In the genomic region with DNA sequence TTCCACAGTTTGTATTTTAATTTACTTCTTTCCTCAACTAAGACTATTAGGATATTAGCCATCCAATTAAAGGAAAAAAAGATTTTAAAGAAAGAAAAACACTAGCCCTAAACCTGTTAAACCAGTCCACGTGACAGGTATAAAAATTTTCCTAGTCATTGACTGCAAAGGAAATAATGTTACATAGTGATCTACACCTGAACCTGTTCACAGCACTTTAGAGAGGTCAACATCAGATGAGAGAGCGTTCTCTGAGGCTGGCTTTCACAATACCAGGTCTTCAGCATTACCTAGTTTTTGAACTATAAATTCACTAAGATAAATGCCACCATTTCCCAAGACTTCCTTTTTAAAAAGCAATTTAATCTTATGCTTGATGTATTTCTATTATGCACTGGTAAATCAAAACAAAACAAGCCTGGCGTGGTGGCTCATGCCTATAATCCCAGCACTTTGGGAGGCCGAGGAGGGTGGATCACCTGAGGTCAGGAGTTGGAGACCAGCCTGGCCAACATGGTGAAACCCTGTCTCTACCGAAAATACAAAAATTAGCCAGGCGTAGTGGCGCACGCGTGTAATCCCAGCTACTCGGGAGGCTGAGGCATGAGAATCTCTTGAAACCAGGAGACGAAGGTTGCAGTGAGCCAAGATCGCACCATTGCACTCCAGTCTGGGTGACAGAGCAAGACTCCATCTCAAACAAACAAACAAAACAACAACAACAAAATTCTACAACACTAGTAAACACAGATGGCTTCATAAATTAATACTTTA, we compare ENCODE assay signal across 11 cellular contexts. TPM values are rescaled to one million over a fixed set of nuclear protein-coding genes. Genes with fewer than 3 reads are reported as not detected.
DNase-seq lines count a peak whose midpoint lies in the region; ATAC-seq and TF ChIP-seq lines count a peak whose summit lies in the region.
"Not testable (repeated sequence)": the region's sequence is repeated elsewhere in the genome, so short reads cannot be mapped to it uniquely, and the experiment has no call there.
"Had no signal": no experiment of that assay in that cellular context is flagged by ENCODE, and none has a peak within 500 bp of the region (broad histone marks: within the 10 kb centered on the region; RNA-seq: fewer than 3 reads in every experiment).

No MANE protein-coding gene starts in this region.

- WGBS in liver, result 66% methylated on average over 12 of the region's 12 CpGs

- not testable (repeated sequence) for H3K9me2 ChIP-seq in DOHH2 (replicated peaks; ENCODE audit: control insufficient read depth, low read length)

- peaks cover 11% of the 10 kb centered on the region for H4K20me1 ChIP-seq in DOHH2 (ENCODE audit: control insufficient read depth, insufficient read depth, low read depth, low read length)

- H3K4me3 ChIP-seq in DOHH2 (ENCODE audit: low read length), result peak overlapping the region; percentile 94
- H3K4me3 ChIP-seq in LNCaP clone FGC (ENCODE audit: low read depth, low read length), result peak overlapping the region; percentile 86
- peak overlapping the region; percentile 93 for H3K4me3 ChIP-seq in epithelial cell of esophagus (ENCODE audit: low read length)
- H3K4me3 ChIP-seq in liver (ENCODE audit: low read depth in 1 of 3, low read length in 3 of 3), result peak overlapping the region in 1 of 3 donors; percentile 78

- not testable (repeated sequence) for TF ChIP-seq RAD21 in liver (IDR thresholded peaks at IDR 0.05)

- not testable (repeated sequence) for H3K9me3 ChIP-seq in DOHH2 (ENCODE audit: control insufficient read depth, insufficient read depth, low read length); liver (ENCODE audit: control insufficient read depth in 4 of 4, low read length in 3 of 4)

- not testable (repeated sequence) for H3K27ac ChIP-seq in DOHH2 (ENCODE audit: low read depth, low read length)
- peak overlapping the region in 1 of 2 donors; percentile 97 for H3K27ac ChIP-seq in liver (ENCODE audit: low read depth in 1 of 2, low read length in 2 of 2)

- not testable (repeated sequence) for H3K36me3 Mint-ChIP-seq in T-cell; activated naive CD4-positive, alpha-beta T cell treated with anti-CD3 and anti-CD28 coated beads, Interleukin-2, amount 50 U/mL, for 24 hours; progenitor cell of endocrine pancreas (ENCODE audit: insufficient read depth)

- not testable (repeated sequence) for H3F3A ChIP-seq in DOHH2 (ENCODE audit: control insufficient read depth, insufficient read depth)

- peak overlapping the region; percentile 94 for H3K4me2 ChIP-seq in DOHH2 (ENCODE audit: low read length)

- not testable (repeated sequence) for H3K27me3 Mint-ChIP-seq in T-cell; activated naive CD4-positive, alpha-beta T cell treated with anti-CD3 and anti-CD28 coated beads, Interleukin-2, amount 50 U/mL, for 24 hours; progenitor cell of endocrine pancreas

- H3K27me3 ChIP-seq in DOHH2 (ENCODE audit: control insufficient read depth, low read length); liver (ENCODE audit: control insufficient read depth in 4 of 4, insufficient read depth in 4 of 4, low read length in 3 of 4): not testable (repeated sequence)

- peaks cover 72% of the 10 kb centered on the region for H3K79me2 ChIP-seq in DOHH2 (ENCODE audit: control insufficient read depth, low read length)

- TF ChIP-seq CTCF in DOHH2 (IDR thresholded peaks at IDR 0.05; ENCODE audit: low read depth, low read length, poor library complexity, severe bottlenecking); LNCaP clone FGC (IDR thresholded peaks at IDR 0.05; ENCODE audit: control insufficient read depth, extremely low read depth, insufficient read depth); epithelial cell of esophagus (IDR thresholded peaks at IDR 0.05; ENCODE audit: insufficient read depth, low read depth, low read length, missing control alignments); liver (IDR thresholded peaks at IDR 0.05; ENCODE audit: low read depth, low read length, missing input control); progenitor cell of endocrine pancreas (IDR thresholded peaks at IDR 0.05; ENCODE audit: unreplicated experiment): not testable (repeated sequence)

- H3K4me1 Mint-ChIP-seq in T-cell (peaks cover 18 to 24% (median 20%) of the 10 kb centered on the region in 3 donors), progenitor cell of endocrine pancreas (ENCODE audit: low read depth) (peaks cover 26% of the 10 kb centered on the region)
- peaks cover 25% of the 10 kb centered on the region for H3K4me1 Mint-ChIP-seq in activated naive CD4-positive, alpha-beta T cell treated with anti-CD3 and anti-CD28 coated beads, Interleukin-2, amount 50 U/mL, for 24 hours

- not testable (repeated sequence) for H3K9me3 Mint-ChIP-seq in T-cell; activated naive CD4-positive, alpha-beta T cell treated with anti-CD3 and anti-CD28 coated beads, Interleukin-2, amount 50 U/mL, for 24 hours; progenitor cell of endocrine pancreas (ENCODE audit: low read depth)

- peaks cover 49% of the 10 kb centered on the region for H3K36me3 ChIP-seq in DOHH2 (ENCODE audit: control insufficient read depth, low read length)
- not testable (repeated sequence) for H3K36me3 ChIP-seq in liver (ENCODE audit: control insufficient read depth in 4 of 4, insufficient read depth in 3 of 4, low read depth in 1 of 4, low read length in 3 of 4)

- peak overlapping the region in 1 of 2 donors; percentile 39 for H3K27ac Mint-ChIP-seq in T-cell
- not testable (repeated sequence) for H3K27ac Mint-ChIP-seq in activated naive CD4-positive, alpha-beta T cell treated with anti-CD3 and anti-CD28 coated beads, Interleukin-2, amount 50 U/mL, for 24 hours
- peak overlapping the region; percentile 49 for H3K27ac Mint-ChIP-seq in progenitor cell of endocrine pancreas

- H3K9ac ChIP-seq in liver (ENCODE audit: low read depth in 1 of 2, low read length in 2 of 2), result peak overlapping the region; percentile 1 to 86

- H3K4me1 ChIP-seq in DOHH2 (ENCODE audit: control insufficient read depth, low read length), result peaks cover 27% of the 10 kb centered on the region
- peaks cover 2 to 34% (median 21%) of the 10 kb centered on the region in 4 donors for H3K4me1 ChIP-seq in liver (ENCODE audit: control insufficient read depth in 4 of 4, insufficient read depth in 4 of 4, low read length in 3 of 4)

- DNase-seq in LNCaP clone FGC (ENCODE audit: low read depth); T-cell; progenitor cell of endocrine pancreas (ENCODE audit: low spot score, unreplicated experiment): not testable (repeated sequence)
- peak; percentile 62 for DNase-seq in epithelial cell of esophagus (ENCODE audit: low read depth)

- POLR2A ChIA-PET in T-cell (lab: Charles Lee), result not testable (repeated sequence)

- H3K4me3 Mint-ChIP-seq in T-cell (peak overlapping the region in 2 of 3 donors; percentile 75 to 84), progenitor cell of endocrine pancreas (ENCODE audit: low read depth) (peak overlapping the region; percentile 87)
- peak overlapping the region; percentile 97 for H3K4me3 Mint-ChIP-seq in activated naive CD4-positive, alpha-beta T cell treated with anti-CD3 and anti-CD28 coated beads, Interleukin-2, amount 50 U/mL, for 24 hours

- not testable (repeated sequence) for ATAC-seq in T-cell (replicated peaks in 1 of 4)

- CTCF ChIA-PET in T-cell (lab: Charles Lee), result not testable (repeated sequence)

TF ChIP-seq in liver, 16 proteins besides CTCF, POLR2A, EP300 and RAD21:
- TF ChIP-seq RXRA (IDR thresholded peaks at IDR 0.05), result peak; percentile 29 to 31

RNA-seq across cellular contexts. Expression of gene C17orf78, which starts 18.8 kb away (rescaled TPM):
- total RNA-seq in T-cell, result not detected
- not detected for total RNA-seq in liver
- not detected for polyA plus RNA-seq in liver
- not detected in 2 replicates for total RNA-seq in progenitor cell of endocrine pancreas
- total RNA-seq: activated CD8-positive, alpha-beta memory T cell treated with anti-CD3 and anti-CD28 coated beads for 36 hours; cerebellum; esophagus muscularis mucosa; ureter had no signal

RNA-seq across cellular contexts. Expression of gene ACACA, which starts 49.7 kb away (rescaled TPM):
- total RNA-seq in T-cell, result 10 to 100 TPM; 15.9 to 30.2 (median 18.0) TPM
- total RNA-seq in liver, result 10 to 100 TPM; 46.0 to 49.5 TPM
- polyA plus RNA-seq in liver, result 10 to 100 TPM; 14.8 to 16.4 TPM
- 105 and 111 TPM in 2 replicates for total RNA-seq in progenitor cell of endocrine pancreas

RNA-seq across cellular contexts. Expression of gene TADA2A, which starts 49.7 kb away (rescaled TPM):
- 10 to 100 TPM; 14.5 to 27.3 (median 21.9) TPM for total RNA-seq in T-cell
- 10 to 100 TPM; 10.7 to 13.4 TPM for total RNA-seq in liver
- polyA plus RNA-seq in liver, result 1 to 10 TPM; 2.8 to 5.7 TPM
- total RNA-seq in progenitor cell of endocrine pancreas, result 31.2 and 31.5 TPM in 2 replicates
